In the genomic region with DNA sequence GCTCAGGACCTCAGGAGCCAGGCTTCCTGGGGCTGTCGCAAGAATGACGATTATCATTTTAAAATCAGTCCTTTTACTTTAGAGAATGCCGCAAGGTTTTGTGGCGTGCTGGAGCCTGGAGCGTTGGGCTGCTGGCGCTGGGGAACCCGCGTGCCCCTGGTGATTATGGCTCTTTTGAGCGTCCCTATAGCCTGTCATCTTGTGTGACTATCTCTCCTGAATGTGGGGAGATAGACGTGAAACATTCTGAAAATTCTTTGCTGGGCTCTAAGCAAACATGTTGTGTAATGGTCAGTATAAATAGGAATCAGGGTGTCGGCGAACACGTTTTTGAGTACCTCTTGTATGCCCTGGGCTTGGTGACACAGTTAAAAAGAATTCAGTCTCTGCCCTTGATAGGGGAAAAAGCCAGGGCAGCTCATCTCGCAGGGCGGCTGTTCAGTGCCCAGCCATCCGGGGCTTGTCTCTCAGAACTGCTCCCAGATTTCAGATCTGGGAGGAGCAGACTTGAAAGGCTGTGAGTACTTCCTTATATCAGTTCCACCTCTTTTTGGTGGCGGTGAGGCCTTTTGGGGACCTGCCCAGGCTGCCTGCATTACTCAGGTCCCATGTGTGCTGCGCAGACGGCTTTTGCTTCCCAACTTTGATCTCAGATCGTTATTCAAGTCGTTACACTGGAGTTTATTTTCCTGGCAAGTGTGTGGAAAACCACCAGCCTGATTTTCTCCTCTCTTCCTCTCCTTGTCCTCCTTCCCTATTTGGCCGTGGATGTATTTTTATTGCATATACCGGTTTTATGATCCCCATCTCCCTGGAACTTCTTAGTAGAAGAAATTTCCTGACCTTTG, we compare ENCODE assay signal across 1 cellular context.
TF ChIP-seq lines count a peak whose summit lies in the region.

No MANE protein-coding gene starts in this region.

TF ChIP-seq in HepG2, 621 proteins besides CTCF, POLR2A, EP300 and RAD21 (continued from another document and continues in another):
- TF ChIP-seq KLF16 (CRISPR knock-in tag; IDR thresholded peaks at IDR 0.05), result peak in 1 of 2 experiments; percentile 92; a peak in 2 of 4 replicates
- TF ChIP-seq CAMTA2 (CRISPR knock-in tag; IDR thresholded peaks at IDR 0.05; ENCODE audit: borderline replicate concordance), result 0 out of 2 replicates have a peak, but pooled peaks have one; percentile 5
- TF ChIP-seq MAFF (IDR thresholded peaks at IDR 0.05; ENCODE audit: low read depth, low read length), result peak; percentile 23; the same call in 1 of the 2 replicates
- TF ChIP-seq, protein P1, sequence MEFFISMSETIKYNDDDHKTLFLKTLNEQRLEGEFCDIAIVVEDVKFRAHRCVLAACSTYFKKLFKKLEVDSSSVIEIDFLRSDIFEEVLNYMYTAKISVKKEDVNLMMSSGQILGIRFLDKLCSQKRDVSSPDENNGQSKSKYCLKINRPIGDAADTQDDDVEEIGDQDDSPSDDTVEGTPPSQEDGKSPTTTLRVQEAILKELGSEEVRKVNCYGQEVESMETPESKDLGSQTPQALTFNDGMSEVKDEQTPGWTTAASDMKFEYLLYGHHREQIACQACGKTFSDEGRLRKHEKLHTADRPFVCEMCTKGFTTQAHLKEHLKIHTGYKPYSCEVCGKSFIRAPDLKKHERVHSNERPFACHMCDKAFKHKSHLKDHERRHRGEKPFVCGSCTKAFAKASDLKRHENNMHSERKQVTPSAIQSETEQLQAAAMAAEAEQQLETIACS (CRISPR knock-in tag; IDR thresholded peaks at IDR 0.05), result no peak
- TF ChIP-seq SYNCRIP (IDR thresholded peaks at IDR 0.05; ENCODE audit: insufficient read depth, low read depth, low read length), result no peak
- no peak; the same call in 1 of the 2 replicates for TF ChIP-seq JDP2 (CRISPR knock-in tag; IDR thresholded peaks at IDR 0.05; ENCODE audit: borderline replicate concordance)
- peak; percentile 96 for TF ChIP-seq TOE1 (CRISPR knock-in tag; IDR thresholded peaks at IDR 0.05)
- TF ChIP-seq ZNF101 (CRISPR knock-in tag; IDR thresholded peaks at IDR 0.05; ENCODE audit: borderline replicate concordance, low read depth), result peak; percentile 90; the same call in 1 of the 2 replicates
- TF ChIP-seq ZNF253 (CRISPR knock-in tag; IDR thresholded peaks at IDR 0.05; ENCODE audit: borderline replicate concordance), result no peak; the same call in 1 of the 2 replicates
- no peak for TF ChIP-seq ZNF207 (IDR thresholded peaks at IDR 0.05; ENCODE audit: borderline replicate concordance)
- TF ChIP-seq, protein P2, sequence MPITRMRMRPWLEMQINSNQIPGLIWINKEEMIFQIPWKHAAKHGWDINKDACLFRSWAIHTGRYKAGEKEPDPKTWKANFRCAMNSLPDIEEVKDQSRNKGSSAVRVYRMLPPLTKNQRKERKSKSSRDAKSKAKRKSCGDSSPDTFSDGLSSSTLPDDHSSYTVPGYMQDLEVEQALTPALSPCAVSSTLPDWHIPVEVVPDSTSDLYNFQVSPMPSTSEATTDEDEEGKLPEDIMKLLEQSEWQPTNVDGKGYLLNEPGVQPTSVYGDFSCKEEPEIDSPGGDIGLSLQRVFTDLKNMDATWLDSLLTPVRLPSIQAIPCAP (CRISPR knock-in tag; IDR thresholded peaks at IDR 0.05; ENCODE audit: low read depth), result no peak
- TF ChIP-seq, protein P3, sequence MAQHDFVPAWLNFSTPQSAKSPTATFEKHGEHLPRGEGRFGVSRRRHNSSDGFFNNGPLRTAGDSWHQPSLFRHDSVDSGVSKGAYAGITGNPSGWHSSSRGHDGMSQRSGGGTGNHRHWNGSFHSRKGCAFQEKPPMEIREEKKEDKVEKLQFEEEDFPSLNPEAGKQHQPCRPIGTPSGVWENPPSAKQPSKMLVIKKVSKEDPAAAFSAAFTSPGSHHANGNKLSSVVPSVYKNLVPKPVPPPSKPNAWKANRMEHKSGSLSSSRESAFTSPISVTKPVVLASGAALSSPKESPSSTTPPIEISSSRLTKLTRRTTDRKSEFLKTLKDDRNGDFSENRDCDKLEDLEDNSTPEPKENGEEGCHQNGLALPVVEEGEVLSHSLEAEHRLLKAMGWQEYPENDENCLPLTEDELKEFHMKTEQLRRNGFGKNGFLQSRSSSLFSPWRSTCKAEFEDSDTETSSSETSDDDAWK (CRISPR knock-in tag; IDR thresholded peaks at IDR 0.05), result no peak
- no peak; the same call in 1 of the 2 replicates for TF ChIP-seq GABPB1 (CRISPR knock-in tag; IDR thresholded peaks at IDR 0.05)
- no peak; the same call in 1 of the 2 replicates for TF ChIP-seq ZNF460 (CRISPR knock-in tag; IDR thresholded peaks at IDR 0.05; ENCODE audit: borderline replicate concordance)
- peak; percentile 21; the same call in 1 of the 2 replicates for TF ChIP-seq ZNF510 (CRISPR knock-in tag; IDR thresholded peaks at IDR 0.05; ENCODE audit: low read depth)
- TF ChIP-seq ZMYM2 (CRISPR knock-in tag; IDR thresholded peaks at IDR 0.05), result no peak
- peak; percentile 92; the same call in 1 of the 2 replicates for TF ChIP-seq NFKBIZ (CRISPR knock-in tag; IDR thresholded peaks at IDR 0.05)
- TF ChIP-seq ZNF557 (CRISPR knock-in tag; IDR thresholded peaks at IDR 0.05), result 0 out of 2 replicates have a peak, but pooled peaks have one; percentile 23
- peak; percentile 92 for TF ChIP-seq RERE (CRISPR knock-in tag; IDR thresholded peaks at IDR 0.05; ENCODE audit: low read depth)
- no peak for TF ChIP-seq U2AF1 (optimal IDR thresholded peaks at IDR 0.05; ENCODE audit: low read depth, low read length)
- TF ChIP-seq NR1H2 (CRISPR knock-in tag; IDR thresholded peaks at IDR 0.05; ENCODE audit: borderline replicate concordance, low read depth), result no peak
- TF ChIP-seq ZBTB20 (CRISPR knock-in tag; IDR thresholded peaks at IDR 0.05; ENCODE audit: borderline replicate concordance, low read depth), result no peak; the same call in 1 of the 2 replicates
- TF ChIP-seq, protein P4, sequence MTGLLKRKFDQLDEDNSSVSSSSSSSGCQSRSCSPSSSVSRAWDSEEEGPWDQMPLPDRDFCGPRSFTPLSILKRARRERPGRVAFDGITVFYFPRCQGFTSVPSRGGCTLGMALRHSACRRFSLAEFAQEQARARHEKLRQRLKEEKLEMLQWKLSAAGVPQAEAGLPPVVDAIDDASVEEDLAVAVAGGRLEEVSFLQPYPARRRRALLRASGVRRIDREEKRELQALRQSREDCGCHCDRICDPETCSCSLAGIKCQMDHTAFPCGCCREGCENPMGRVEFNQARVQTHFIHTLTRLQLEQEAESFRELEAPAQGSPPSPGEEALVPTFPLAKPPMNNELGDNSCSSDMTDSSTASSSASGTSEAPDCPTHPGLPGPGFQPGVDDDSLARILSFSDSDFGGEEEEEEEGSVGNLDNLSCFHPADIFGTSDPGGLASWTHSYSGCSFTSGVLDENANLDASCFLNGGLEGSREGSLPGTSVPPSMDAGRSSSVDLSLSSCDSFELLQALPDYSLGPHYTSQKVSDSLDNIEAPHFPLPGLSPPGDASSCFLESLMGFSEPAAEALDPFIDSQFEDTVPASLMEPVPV (CRISPR knock-in tag; IDR thresholded peaks at IDR 0.05), result no peak
- TF ChIP-seq HOXA3 (CRISPR knock-in tag; IDR thresholded peaks at IDR 0.05), result peak; percentile 85
- no peak for TF ChIP-seq ZNF616 (CRISPR knock-in tag; IDR thresholded peaks at IDR 0.05; ENCODE audit: low read depth)
- no peak for TF ChIP-seq KIAA2018 (CRISPR knock-in tag; IDR thresholded peaks at IDR 0.05; ENCODE audit: borderline replicate concordance)
- TF ChIP-seq ERF (CRISPR knock-in tag; IDR thresholded peaks at IDR 0.05), result peak; percentile 89; the same call in 1 of the 2 replicates
- no peak; the same call in 1 of the 2 replicates for TF ChIP-seq MIER2 (CRISPR knock-in tag; IDR thresholded peaks at IDR 0.05)
- peak; percentile 37 for TF ChIP-seq MED8 (CRISPR knock-in tag; IDR thresholded peaks at IDR 0.05; ENCODE audit: insufficient replicate concordance)
- no peak for TF ChIP-seq ZNF296 (CRISPR knock-in tag; conservative IDR thresholded peaks at IDR 0.05)
- TF ChIP-seq, protein P5, sequence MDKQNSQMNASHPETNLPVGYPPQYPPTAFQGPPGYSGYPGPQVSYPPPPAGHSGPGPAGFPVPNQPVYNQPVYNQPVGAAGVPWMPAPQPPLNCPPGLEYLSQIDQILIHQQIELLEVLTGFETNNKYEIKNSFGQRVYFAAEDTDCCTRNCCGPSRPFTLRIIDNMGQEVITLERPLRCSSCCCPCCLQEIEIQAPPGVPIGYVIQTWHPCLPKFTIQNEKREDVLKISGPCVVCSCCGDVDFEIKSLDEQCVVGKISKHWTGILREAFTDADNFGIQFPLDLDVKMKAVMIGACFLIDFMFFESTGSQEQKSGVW (CRISPR knock-in tag; IDR thresholded peaks at IDR 0.05; ENCODE audit: borderline replicate concordance), result no peak
- no peak for TF ChIP-seq IRX3 (CRISPR knock-in tag; IDR thresholded peaks at IDR 0.05; ENCODE audit: borderline replicate concordance, low read depth)
